ENCODE assay signal across 1 cellular context in genomic region chr1:113871597-113872113, GRCh38.
TF ChIP-seq lines count a peak whose summit lies in the region.

TSS of gene PTPN22 (minus strand) at chr1:113871712.

TF ChIP-seq in K562, 482 proteins besides CTCF, POLR2A, EP300 and RAD21 (continued from another document and continues in another):
- TF ChIP-seq, protein P1, sequence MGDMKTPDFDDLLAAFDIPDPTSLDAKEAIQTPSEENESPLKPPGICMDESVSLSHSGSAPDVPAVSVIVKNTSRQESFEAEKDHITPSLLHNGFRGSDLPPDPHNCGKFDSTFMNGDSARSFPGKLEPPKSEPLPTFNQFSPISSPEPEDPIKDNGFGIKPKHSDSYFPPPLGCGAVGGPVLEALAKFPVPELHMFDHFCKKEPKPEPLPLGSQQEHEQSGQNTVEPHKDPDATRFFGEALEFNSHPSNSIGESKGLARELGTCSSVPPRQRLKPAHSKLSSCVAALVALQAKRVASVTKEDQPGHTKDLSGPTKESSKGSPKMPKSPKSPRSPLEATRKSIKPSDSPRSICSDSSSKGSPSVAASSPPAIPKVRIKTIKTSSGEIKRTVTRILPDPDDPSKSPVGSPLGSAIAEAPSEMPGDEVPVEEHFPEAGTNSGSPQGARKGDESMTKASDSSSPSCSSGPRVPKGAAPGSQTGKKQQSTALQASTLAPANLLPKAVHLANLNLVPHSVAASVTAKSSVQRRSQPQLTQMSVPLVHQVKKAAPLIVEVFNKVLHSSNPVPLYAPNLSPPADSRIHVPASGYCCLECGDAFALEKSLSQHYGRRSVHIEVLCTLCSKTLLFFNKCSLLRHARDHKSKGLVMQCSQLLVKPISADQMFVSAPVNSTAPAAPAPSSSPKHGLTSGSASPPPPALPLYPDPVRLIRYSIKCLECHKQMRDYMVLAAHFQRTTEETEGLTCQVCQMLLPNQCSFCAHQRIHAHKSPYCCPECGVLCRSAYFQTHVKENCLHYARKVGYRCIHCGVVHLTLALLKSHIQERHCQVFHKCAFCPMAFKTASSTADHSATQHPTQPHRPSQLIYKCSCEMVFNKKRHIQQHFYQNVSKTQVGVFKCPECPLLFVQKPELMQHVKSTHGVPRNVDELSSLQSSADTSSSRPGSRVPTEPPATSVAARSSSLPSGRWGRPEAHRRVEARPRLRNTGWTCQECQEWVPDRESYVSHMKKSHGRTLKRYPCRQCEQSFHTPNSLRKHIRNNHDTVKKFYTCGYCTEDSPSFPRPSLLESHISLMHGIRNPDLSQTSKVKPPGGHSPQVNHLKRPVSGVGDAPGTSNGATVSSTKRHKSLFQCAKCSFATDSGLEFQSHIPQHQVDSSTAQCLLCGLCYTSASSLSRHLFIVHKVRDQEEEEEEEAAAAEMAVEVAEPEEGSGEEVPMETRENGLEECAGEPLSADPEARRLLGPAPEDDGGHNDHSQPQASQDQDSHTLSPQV (IDR thresholded peaks at IDR 0.05): peak; percentile 44; the same call in 1 of the 2 replicates
- TF ChIP-seq ZNF217 (CRISPR knock-in tag; IDR thresholded peaks at IDR 0.05) (no peak), CCAR2 (IDR thresholded peaks at IDR 0.05; ENCODE audit: low read depth, low read length) (no peak), GABPB2 (CRISPR knock-in tag; conservative IDR thresholded peaks at IDR 0.05) (no peak), ZKSCAN8 (CRISPR knock-in tag; IDR thresholded peaks at IDR 0.05) (peak; percentile 38; the same call in 1 of the 2 replicates), ZNF830 (CRISPR knock-in tag; IDR thresholded peaks at IDR 0.05) (no peak; the same call in 1 of the 2 replicates), MAFF (IDR thresholded peaks at IDR 0.05; ENCODE audit: low read length) (no peak), ESRRA (IDR thresholded peaks at IDR 0.05; ENCODE audit: borderline replicate concordance, low read depth) (peak; percentile 77; the same call in 1 of the 2 replicates), NCOA2 (IDR thresholded peaks at IDR 0.05; ENCODE audit: partially characterized antibody in 2 of 2) (no peak), ZNF3 (CRISPR knock-in tag; IDR thresholded peaks at IDR 0.05) (no peak), ESRRB (CRISPR knock-in tag; IDR thresholded peaks at IDR 0.05; ENCODE audit: borderline replicate concordance) (no peak), CREM (IDR thresholded peaks at IDR 0.05; ENCODE audit: low read depth) (peak; percentile 91), WHSC1 (IDR thresholded peaks at IDR 0.05; ENCODE audit: low read length) (no peak), POLR2G (IDR thresholded peaks at IDR 0.05; ENCODE audit: low read depth, low read length) (no peak), IRF1 (CRISPR knock-in tag; IDR thresholded peaks at IDR 0.05; ENCODE audit: borderline replicate concordance) (no peak), ARNT (IDR thresholded peaks at IDR 0.05) (no peak), L3MBTL2 (IDR thresholded peaks at IDR 0.05) (peak; percentile 72), ZNF121 (CRISPR knock-in tag; conservative IDR thresholded peaks at IDR 0.05) (no peak), PURB (CRISPR knock-in tag; IDR thresholded peaks at IDR 0.05; ENCODE audit: low read depth) (no peak), ZNF668 (CRISPR knock-in tag; IDR thresholded peaks at IDR 0.05) (no peak), ZNF695 (CRISPR knock-in tag; IDR thresholded peaks at IDR 0.05) (no peak), ILF3 (IDR thresholded peaks at IDR 0.05; ENCODE audit: borderline replicate concordance) (no peak), ATF6 (CRISPR knock-in tag; IDR thresholded peaks at IDR 0.05) (no peak), NRF1 (conservative IDR thresholded peaks at IDR 0.05 in 1 of 2, IDR thresholded peaks at IDR 0.05 in 1 of 2) (0 out of 4 replicates have a peak, but pooled peaks of 1 of the 2 experiments have one; percentile 38), NFE2 (IDR thresholded peaks at IDR 0.05; ENCODE audit: low read depth) (no peak), ZBTB5 (IDR thresholded peaks at IDR 0.05) (no peak), MXI1 (IDR thresholded peaks at IDR 0.05; ENCODE audit: low read depth, low read length) (no peak), MCM2 (IDR thresholded peaks at IDR 0.05; ENCODE audit: low read depth) (no peak), TEAD2 (tag; IDR thresholded peaks at IDR 0.05) (no peak), REST (CRISPR knock-in tag; IDR thresholded peaks at IDR 0.05; ENCODE audit: low read depth) (no peak), ZNF707 (CRISPR knock-in tag; conservative IDR thresholded peaks at IDR 0.05) (no peak), ZNF41 (CRISPR knock-in tag; conservative IDR thresholded peaks at IDR 0.05) (no peak), EHMT2 (IDR thresholded peaks at IDR 0.05) (0 out of 2 replicates have a peak, but pooled peaks have one; percentile 9), POLR2B (IDR thresholded peaks at IDR 0.05; ENCODE audit: low read depth, partially characterized antibody) (no peak), ZNF644 (tag; IDR thresholded peaks at IDR 0.05; ENCODE audit: low read depth) (no peak), HSF4 (CRISPR knock-in tag; IDR thresholded peaks at IDR 0.05; ENCODE audit: borderline replicate concordance) (no peak), ZNF444 (CRISPR knock-in tag; IDR thresholded peaks at IDR 0.05) (0 out of 2 replicates have a peak, but pooled peaks have one; percentile 24), THAP7 (CRISPR knock-in tag; IDR thresholded peaks at IDR 0.05) (no peak), ZFP36 (IDR thresholded peaks at IDR 0.05; ENCODE audit: low read depth, low read length, partially characterized antibody) (no peak), SREBF1 (IDR thresholded peaks at IDR 0.05; ENCODE audit: borderline replicate concordance, low read depth, low read length) (no peak), CEBPG (CRISPR knock-in tag; IDR thresholded peaks at IDR 0.05) (no peak), CEBPG (tag; conservative IDR thresholded peaks at IDR 0.05 in 1 of 2, IDR thresholded peaks at IDR 0.05 in 1 of 2) (0 out of 4 replicates have a peak, but pooled peaks of 1 of the 2 experiments have one; percentile 8), ZNF77 (CRISPR knock-in tag; IDR thresholded peaks at IDR 0.05) (no peak), MIER1 (IDR thresholded peaks at IDR 0.05; ENCODE audit: low read depth) (no peak), HLTF (IDR thresholded peaks at IDR 0.05) (no peak), DEAF1 (CRISPR knock-in tag; IDR thresholded peaks at IDR 0.05) (no peak), SETDB1 (IDR thresholded peaks at IDR 0.05; ENCODE audit: low read length) (no peak), PHB2 (IDR thresholded peaks at IDR 0.05; ENCODE audit: low read depth) (no peak), POLR2AphosphoS5 (IDR thresholded peaks at IDR 0.05; ENCODE audit: control insufficient read depth, insufficient read depth, low read depth, low read length) (no peak), FOS (IDR thresholded peaks at IDR 0.05; ENCODE audit: extremely low read depth, insufficient read length) (no peak), NELFE (IDR thresholded peaks at IDR 0.05; ENCODE audit: insufficient read depth, insufficient read length) (no peak), SP1 (CRISPR knock-in tag; IDR thresholded peaks at IDR 0.05) (0 out of 2 replicates have a peak, but pooled peaks have one; percentile 46), MBD1 (CRISPR knock-in tag; IDR thresholded peaks at IDR 0.05) (no peak)
